ENCODE assay signal across 17 cellular contexts in genomic region chr7:152342796-152343195, GRCh38.
"Had no signal": no experiment of that assay in that cellular context is flagged by ENCODE, and none has a peak within 500 bp of the region (broad histone marks: within the 10 kb centered on the region; RNA-seq: fewer than 3 reads in every experiment).

No MANE protein-coding gene starts in this region.

- H3K4me3 Mint-ChIP-seq: activated CD4-positive, alpha-beta T cell treated with anti-CD3 and anti-CD28 coated beads, Interleukin-2, amount 10 ng/mL, durations not matched to agents 24 days and 14 days; dendritic cell treated with granulocyte-macrophage colony-stimulating factor and Interleukin-4, amounts not matched to agents 40 ng/mL and 50 ng/mL, for 4 days; neural crest cell; T-helper 1 cell treated with Interleukin-12 subunit alpha and Interleukin-12 subunit beta and Interleukin-4 antibody, amounts not matched to agents 30 μg/mL and 1 μg/mL, for 36 hours had no signal

- H3K27me3 Mint-ChIP-seq: activated CD4-positive, alpha-beta T cell treated with anti-CD3 and anti-CD28 coated beads, Interleukin-2, amount 10 ng/mL, durations not matched to agents 24 days and 14 days; dendritic cell treated with granulocyte-macrophage colony-stimulating factor and Interleukin-4, amounts not matched to agents 40 ng/mL and 50 ng/mL, for 4 days had no signal

- H3K9me3 Mint-ChIP-seq: activated CD4-positive, alpha-beta T cell treated with anti-CD3 and anti-CD28 coated beads, Interleukin-2, amount 10 ng/mL, durations not matched to agents 24 days and 14 days; dendritic cell treated with granulocyte-macrophage colony-stimulating factor and Interleukin-4, amounts not matched to agents 40 ng/mL and 50 ng/mL, for 4 days; T-helper 1 cell treated with Interleukin-12 subunit alpha and Interleukin-12 subunit beta and Interleukin-4 antibody, amounts not matched to agents 30 μg/mL and 1 μg/mL, for 36 hours had no signal

- H3K27ac Mint-ChIP-seq: activated CD4-positive, alpha-beta T cell treated with anti-CD3 and anti-CD28 coated beads, Interleukin-2, amount 10 ng/mL, durations not matched to agents 24 days and 14 days; dendritic cell treated with granulocyte-macrophage colony-stimulating factor and Interleukin-4, amounts not matched to agents 40 ng/mL and 50 ng/mL, for 4 days; T-helper 1 cell treated with Interleukin-12 subunit alpha and Interleukin-12 subunit beta and Interleukin-4 antibody, amounts not matched to agents 30 μg/mL and 1 μg/mL, for 36 hours had no signal

- DNase-seq: activated CD4-positive, alpha-beta T cell treated with anti-CD3 and anti-CD28 coated beads, Interleukin-2, amount 10 ng/mL, durations not matched to agents 24 days and 14 days; activated naive CD4-positive, alpha-beta T cell treated with Interleukin-2 at 50 U/mL for 16 hours; anterior cingulate cortex; effector memory CD4-positive, alpha-beta T cell; foreskin keratinocyte; heart left ventricle; left colon; sigmoid colon; spleen; stimulated activated CD4-positive, alpha-beta T cell treated with anti-CD3 and anti-CD28 coated beads, Interleukin-1b, Interleukin-23, amount 100 ng/mL, for 48 hours; stomach; testis; upper lobe of left lung had no signal

- ATAC-seq: foreskin keratinocyte, heart left ventricle, left colon, SK-N-SH treated with all-trans-retinoic acid at 6 μM for 48 hours had no signal
